ENCODE assay signal across 17 cellular contexts in the genomic region with DNA sequence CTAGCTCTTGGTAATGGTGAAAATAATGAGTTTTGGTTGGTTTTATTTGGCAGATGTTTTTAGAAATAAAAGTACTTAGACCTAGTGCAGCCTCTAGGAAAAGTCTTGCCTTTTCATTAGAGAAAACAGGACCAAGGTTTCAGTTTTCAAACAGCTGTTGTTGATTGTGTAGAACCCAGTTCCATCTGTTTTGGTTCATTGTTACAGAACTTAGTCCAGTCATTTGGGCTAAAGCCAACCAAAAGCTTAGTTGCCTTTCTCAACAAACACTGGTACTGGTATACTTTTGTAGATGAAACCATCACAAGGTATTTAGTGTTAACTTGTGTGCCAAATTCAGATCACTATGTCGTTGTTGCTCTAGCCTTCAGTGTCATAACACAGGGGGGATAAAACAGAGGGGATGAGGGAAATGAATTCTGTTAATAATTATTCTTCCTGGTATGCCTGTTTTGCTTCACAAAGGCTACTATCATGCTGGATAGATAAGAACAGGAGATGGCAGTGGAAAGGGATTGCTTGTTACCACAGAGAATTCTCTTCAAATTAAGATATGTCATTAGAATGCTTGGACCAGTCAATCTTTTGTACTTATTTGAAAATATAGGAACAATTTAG. TPM values are rescaled to one million over a fixed set of nuclear protein-coding genes. Genes with fewer than 3 reads are reported as not detected.
DNase-seq lines count a peak whose midpoint lies in the region; ATAC-seq and TF ChIP-seq lines count a peak whose summit lies in the region.
"Had no signal": no experiment of that assay in that cellular context is flagged by ENCODE, and none has a peak within 500 bp of the region (broad histone marks: within the 10 kb centered on the region; RNA-seq: fewer than 3 reads in every experiment).

No MANE protein-coding gene starts in this region.

- in situ Hi-C loops in transverse colon (cut with MboI; ENCODE audit: low pct_ligation_motif_present in 1 of 4, low pct_unique_long_range_greater_than_20kb in 1 of 4, low sequenced_read_pairs in 3 of 4), result loop anchor here in 1 of 4 donors (25.0 kb wide), 1 partner anchor 102 kb away; a partner anchor contains a TSS

- CTCF ChIA-PET in RWPE1 (lab: Yijun Ruan, JAX), result interaction anchor here (0.7 kb wide), 1 partner anchor 66 kb away, joined by 3 read pairs; no protein-coding TSS in a partner anchor

- peaks cover 9 to 28% of the 10 kb centered on the region in 2 donors for H3K4me1 Mint-ChIP-seq in immature natural killer cell

- POLR2A ChIA-PET in RWPE1 (lab: Yijun Ruan, JAX; ENCODE audit: low non-redundant PET), result no interaction called here

- no peak overlapping the region for H3K4me3 ChIP-seq in adipocyte (ENCODE audit: low read length)
- no peak overlapping the region for H3K4me3 ChIP-seq in tibial artery
- H3K4me3 ChIP-seq in transverse colon, result no peak overlapping the region
- H3K4me3 ChIP-seq: breast epithelium had no signal

- H3K27me3 ChIP-seq in adipocyte (replicated peaks; ENCODE audit: control insufficient read depth, insufficient read depth, low read length), result no peaks in the 10 kb centered on the region
- H3K27me3 ChIP-seq in tibial artery, result no peaks in the 10 kb centered on the region
- no peaks in the 10 kb centered on the region for H3K27me3 ChIP-seq in transverse colon
- H3K27me3 ChIP-seq: breast epithelium had no signal

- no peak for TF ChIP-seq POLR2A in transverse colon (IDR thresholded peaks at IDR 0.05)

- ATAC-seq in left ventricle myocardium superior (peak; percentile 11), Right ventricle myocardium superior (ENCODE audit: poor library complexity) (no peak)
- ATAC-seq: PC-3 had no signal

- WGBS in transverse colon (ENCODE audit: low coverage in 1 of 2), 2 donors, result 50 to 59% methylated on average over 1 of the region's 1 CpG

- peak overlapping the region in 4 of 6 donors; percentile 13 to 72 (median 42) for H3K27ac Mint-ChIP-seq in immature natural killer cell

- intact Hi-C loops in left ventricle myocardium superior (cut with micrococcal nuclease) (no loop called here), Right ventricle myocardium superior (cut with DNase I) (no loop called here), tibial artery (cut with DNase I; ENCODE audit: low total_unique reads) (no loop called here), transverse colon (cut with DNase I; ENCODE audit: low total_unique reads) (no loop called here)

- H3K4me1 ChIP-seq in adipocyte (ENCODE audit: control insufficient read depth, insufficient read depth, low read length), result no peaks in the 10 kb centered on the region
- no peaks in the 10 kb centered on the region for H3K4me1 ChIP-seq in tibial artery
- H3K4me1 ChIP-seq in transverse colon, result no peaks in the 10 kb centered on the region
- H3K4me1 ChIP-seq: breast epithelium had no signal

- H3K27ac ChIP-seq in tibial artery (no peak overlapping the region), transverse colon (no peak overlapping the region), RWPE1 (no peak overlapping the region)
- H3K27ac ChIP-seq: breast epithelium had no signal

- H3K9me3 ChIP-seq in adipocyte (ENCODE audit: control insufficient read depth, low read length) (no peaks in the 10 kb centered on the region), tibial artery (no peaks in the 10 kb centered on the region), transverse colon (no peaks in the 10 kb centered on the region)
- H3K9me3 ChIP-seq: breast epithelium had no signal

- peaks cover 26 to 45% (median 28%) of the 10 kb centered on the region in 3 donors for H3K36me3 Mint-ChIP-seq in immature natural killer cell

- H3K36me3 ChIP-seq in adipocyte (ENCODE audit: control insufficient read depth, insufficient read depth, low read length, severe bottlenecking) (peaks cover 63% of the 10 kb centered on the region), tibial artery (peaks cover 28 to 42% (median 37%) of the 10 kb centered on the region in 3 donors), transverse colon (peaks cover 0 to 15% (median 3%) of the 10 kb centered on the region in 4 donors)
- H3K36me3 ChIP-seq: breast epithelium had no signal

- no peak for DNase-seq in left ventricle myocardium superior
- no peak for DNase-seq in Right ventricle myocardium superior
- peak; percentile 88 for DNase-seq in adipocyte (ENCODE audit: low read depth)
- DNase-seq in immature natural killer cell, result no peak
- no peak for DNase-seq in tibial artery
- no peak for DNase-seq in HK-2 (ENCODE audit: unreplicated experiment)
- no peak for DNase-seq in transverse colon
- no peak for DNase-seq in RWPE1 (ENCODE audit: low spot score)
- DNase-seq: activated naive CD4-positive, alpha-beta T cell; COR-L47; head of caudate nucleus; KBM-7; NCI-H1105 treated with DMSO at 0.1 percent for 48 hours; PC-3; posterior cingulate gyrus; SW 1271 had no signal

- peaks cover 0 to 4% (median 0%) of the 10 kb centered on the region in 3 donors for H3K27me3 Mint-ChIP-seq in immature natural killer cell (ENCODE audit: low read depth in 3 of 3)

- TF ChIP-seq EP300 in transverse colon (IDR thresholded peaks at IDR 0.05; ENCODE audit: low read depth), result no peak

- H3K4me3 Mint-ChIP-seq in immature natural killer cell, result no peak overlapping the region

- H3K9me3 Mint-ChIP-seq in immature natural killer cell, result no peaks in the 10 kb centered on the region

- no peak overlapping the region for H3K9ac ChIP-seq in adipocyte (ENCODE audit: low read length)

- TF ChIP-seq CTCF in tibial artery (IDR thresholded peaks at IDR 0.05) (no peak), transverse colon (IDR thresholded peaks at IDR 0.05) (no peak), RWPE1 (conservative IDR thresholded peaks at IDR 0.05; ENCODE audit: low read depth) (no peak)

RNA-seq across cellular contexts. Expression of a gene that starts 12.6 kb away (rescaled TPM):
- total RNA-seq in left ventricle myocardium superior (5.6 TPM), Right ventricle myocardium superior (7.1 TPM), transverse colon (1 to 10 TPM in 3 of 4 donors, under 1 TPM in 1; 0.80 to 9.7 (median 7.1) TPM)
- 1 to 10 TPM; 4.8 to 7.8 (median 5.7) TPM for polyA plus RNA-seq in immature natural killer cell
